ENCODE assay signal across 1 cellular context in the genomic region with DNA sequence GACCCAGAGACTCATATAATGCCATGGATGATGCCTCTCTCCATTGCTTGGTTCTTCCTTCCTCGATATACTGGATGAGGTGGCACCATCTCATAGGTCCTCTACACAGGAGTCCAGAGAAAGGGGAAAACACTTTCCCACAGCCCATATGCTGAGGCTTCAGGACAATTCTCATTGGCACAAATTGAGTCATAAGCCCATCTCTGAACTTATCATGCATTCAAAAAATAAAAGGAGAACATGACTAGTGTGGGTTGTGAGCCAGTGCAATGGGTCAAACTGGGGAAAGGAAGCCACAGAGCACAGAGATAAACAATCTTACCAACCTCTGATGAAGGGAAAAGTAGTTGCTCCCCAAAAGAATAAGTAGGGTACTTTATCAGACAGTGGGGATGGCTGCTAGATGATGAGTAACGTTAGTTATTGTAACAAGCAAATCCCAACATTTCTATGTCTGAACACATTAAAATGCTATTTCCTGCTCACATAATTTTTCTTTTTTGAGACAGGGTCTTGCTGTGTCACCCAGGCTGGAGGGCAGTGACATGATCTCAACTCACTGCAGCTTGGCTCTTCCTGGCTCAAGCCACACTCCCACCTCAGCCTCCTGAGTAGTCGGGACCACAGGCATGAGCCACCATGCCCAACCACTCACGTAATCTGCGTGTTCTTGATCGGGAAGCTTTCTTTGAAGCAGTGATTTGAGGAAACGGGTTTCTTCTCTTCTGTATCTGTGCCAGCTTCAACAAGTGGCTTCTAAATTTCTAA.
TF ChIP-seq lines count a peak whose summit lies in the region.

No MANE protein-coding gene starts in this region.

TF ChIP-seq in IMR-90, 13 proteins besides CTCF, POLR2A, EP300 and RAD21:
- TF ChIP-seq FOS (IDR thresholded peaks at IDR 0.05; ENCODE audit: low read depth, low read length) (no peak), CEBPB (IDR thresholded peaks at IDR 0.05; ENCODE audit: low read depth, low read length) (no peak), CHD1 (IDR thresholded peaks at IDR 0.05; ENCODE audit: low read depth, low read length) (no peak), MAFK (IDR thresholded peaks at IDR 0.05; ENCODE audit: low read depth, low read length) (no peak)
- TF ChIP-seq, protein P1, sequence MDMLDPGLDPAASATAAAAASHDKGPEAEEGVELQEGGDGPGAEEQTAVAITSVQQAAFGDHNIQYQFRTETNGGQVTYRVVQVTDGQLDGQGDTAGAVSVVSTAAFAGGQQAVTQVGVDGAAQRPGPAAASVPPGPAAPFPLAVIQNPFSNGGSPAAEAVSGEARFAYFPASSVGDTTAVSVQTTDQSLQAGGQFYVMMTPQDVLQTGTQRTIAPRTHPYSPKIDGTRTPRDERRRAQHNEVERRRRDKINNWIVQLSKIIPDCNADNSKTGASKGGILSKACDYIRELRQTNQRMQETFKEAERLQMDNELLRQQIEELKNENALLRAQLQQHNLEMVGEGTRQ (IDR thresholded peaks at IDR 0.05; ENCODE audit: low read depth, low read length): no peak
